ENCODE assay signal across 19 cellular contexts in the genomic region with DNA sequence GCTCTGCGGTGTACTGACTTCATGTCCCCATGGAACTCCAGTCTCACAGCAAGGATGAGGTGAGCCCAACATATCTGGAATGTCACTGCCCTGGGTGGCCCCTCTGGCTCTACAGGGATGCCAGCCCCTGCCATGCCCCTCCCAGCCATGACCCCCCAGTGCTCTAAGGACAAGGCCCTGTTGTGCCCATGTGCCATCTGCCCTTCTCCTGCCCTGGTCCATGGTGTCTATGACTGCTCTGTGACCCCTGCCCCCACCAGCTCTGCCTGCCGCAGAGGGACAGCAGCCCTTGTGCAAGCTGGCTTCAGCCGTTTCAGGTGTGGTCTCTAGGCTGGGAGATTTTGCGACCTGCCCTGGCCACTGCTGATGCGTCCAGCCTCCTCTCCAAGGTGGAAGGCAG. TPM values are rescaled to one million over a fixed set of nuclear protein-coding genes. Genes with fewer than 3 reads are reported as not detected.
A peak's percentile ranks its signal among the peaks of the same experiment; 100 is the strongest.
DNase-seq lines count a peak whose midpoint lies in the region; ATAC-seq and TF ChIP-seq lines count a peak whose summit lies in the region.
"Had no signal": no experiment of that assay in that cellular context is flagged by ENCODE, and none has a peak within 500 bp of the region (broad histone marks: within the 10 kb centered on the region; RNA-seq: fewer than 3 reads in every experiment).

No MANE protein-coding gene starts in this region.

- ATAC-seq in RWPE2 (ENCODE audit: low read depth): no peak
- no peak for ATAC-seq in GM21423 (IDR thresholded peaks at IDR 0.05; ENCODE audit: unreplicated experiment)
- ATAC-seq: effector memory CD8-positive, alpha-beta T cell; left ventricle myocardium superior had no signal

- TF ChIP-seq EP300 in ovary (IDR thresholded peaks at IDR 0.05): no peak

- H3K4me1 ChIP-seq in RWPE2 (ENCODE audit: insufficient read depth, poor library complexity, severe bottlenecking) (peaks cover 57% of the 10 kb centered on the region), ovary (ENCODE audit: insufficient read depth) (peaks cover 22% of the 10 kb centered on the region), tibial artery (peaks cover 10 to 69% (median 52%) of the 10 kb centered on the region in 4 donors)

- DNase-seq in RWPE2 (ENCODE audit: low spot score) (no peak), coronary artery (ENCODE audit: low spot score) (peak; percentile 68), ovary (peak in 3 of 5 donors; percentile 22 to 39 (median 29)), tibial artery (peak in 1 of 2 donors; percentile 54), DMS114 treated with DMSO at 0.1 percent for 48 hours (lab: John Stamatoyannopoulos, UW; ENCODE audit: unreplicated experiment) (no peak)
- DNase-seq in activated CD4-positive, alpha-beta T cell treated with anti-CD3 and anti-CD28 coated beads, Interleukin-2, amount 50 U/mL, for 48 hours: no peak
- DNase-seq: activated CD4-positive, alpha-beta T cell treated with anti-CD3 and anti-CD28 coated beads, Interleukin-2, amount 10 ng/mL, durations not matched to agents 7 days and 5 days; effector memory CD8-positive, alpha-beta T cell; hypothalamus; Kasumi-1; left ventricle myocardium superior; NCI-H187; NCI-H526 treated with DMSO at 0.1 percent for 48 hours; nephron progenitor cell had no signal

- H3K9me3 ChIP-seq in RWPE2 (ENCODE audit: severe bottlenecking) (no peaks in the 10 kb centered on the region), ovary (no peaks in the 10 kb centered on the region), tibial artery (no peaks in the 10 kb centered on the region)
- H3K9me3 ChIP-seq: esophagus muscularis mucosa, HAP-1, vagina had no signal

- WGBS in ovary, 3 donors: 87 to 93% (median 92%) methylated on average over 5 of the region's 5 CpGs

- no peaks in the 10 kb centered on the region for H3K27me3 ChIP-seq in RWPE2 (ENCODE audit: insufficient read depth, poor library complexity, severe bottlenecking)
- no peaks in the 10 kb centered on the region for H3K27me3 ChIP-seq in ovary
- no peaks in the 10 kb centered on the region for H3K27me3 ChIP-seq in tibial artery
- H3K27me3 ChIP-seq: esophagus muscularis mucosa, vagina had no signal

- H3K36me3 ChIP-seq in RWPE2 (ENCODE audit: low read depth) (peaks cover 5% of the 10 kb centered on the region; the same call in 1 of the 2 replicates), ovary (no peaks in the 10 kb centered on the region), tibial artery (peaks cover 0 to 8% (median 0%) of the 10 kb centered on the region in 3 donors)
- H3K36me3 ChIP-seq: vagina had no signal

- peak overlapping the region; percentile 94 for H3K27ac ChIP-seq in RWPE2 (ENCODE audit: poor library complexity, severe bottlenecking)
- peak overlapping the region in 1 of 2 donors; percentile 8 for H3K27ac ChIP-seq in coronary artery
- peak overlapping the region in 1 of 2 donors; percentile 39 for H3K27ac ChIP-seq in ovary
- H3K27ac ChIP-seq in tibial artery: peak overlapping the region; percentile 22 to 86
- H3K27ac ChIP-seq: HL-60, vagina had no signal

- TF ChIP-seq CTCF in RWPE2 (IDR thresholded peaks at IDR 0.05; ENCODE audit: poor library complexity, severe bottlenecking) (no peak), coronary artery (IDR thresholded peaks at IDR 0.05) (no peak), ovary (IDR thresholded peaks at IDR 0.05) (no peak), tibial artery (IDR thresholded peaks at IDR 0.05) (no peak)

- intact Hi-C loops in ovary (cut with DNase I) (no loop called here), tibial artery (cut with DNase I; ENCODE audit: low total_unique reads) (no loop called here)

- H3K4me3 ChIP-seq in RWPE2 (ENCODE audit: severe bottlenecking): no peak overlapping the region
- no peak overlapping the region for H3K4me3 ChIP-seq in coronary artery
- no peak overlapping the region for H3K4me3 ChIP-seq in ovary
- H3K4me3 ChIP-seq in tibial artery: no peak overlapping the region
- H3K4me3 ChIP-seq: esophagus muscularis mucosa, HAP-1, vagina had no signal

- TF ChIP-seq POLR2A in ovary (IDR thresholded peaks at IDR 0.05): no peak

RNA-seq across cellular contexts. Expression of gene TK2, which starts 40.3 kb away (rescaled TPM):
- total RNA-seq in ovary: 10 to 100 TPM; 17.0 to 42.0 (median 34.0) TPM
- polyA plus RNA-seq in ovary: 10 to 100 TPM; 21.1 to 80.6 TPM

RNA-seq across cellular contexts. Expression of gene CKLF, which starts 42.8 kb away (rescaled TPM):
- total RNA-seq in ovary: 10 to 100 TPM; 22.3 to 46.8 (median 30.6) TPM
- 10 to 100 TPM; 34.2 to 36.7 TPM for polyA plus RNA-seq in ovary

RNA-seq across cellular contexts. Expression of gene CMTM1, which starts 56.7 kb away (rescaled TPM):
- 1 to 10 TPM; 1.0 to 7.1 (median 4.9) TPM for total RNA-seq in ovary
- polyA plus RNA-seq in ovary: under 1 TPM; 0.22 to 0.54 TPM
- total RNA-seq: vagina had no signal

Comparison
In these comparisons a context has a peak if more than half of its experiments do, and no peak if none do; other contexts are left out.
1. DNase-seq: peak in coronary artery (single experiment) and ovary (3 of 5); none in RWPE2 (single experiment), DMS114 treated with DMSO at 0.1 percent for 48 hours (single experiment) and activated CD4-positive, alpha-beta T cell treated with anti-CD3 and anti-CD28 coated beads, Interleukin-2, amount 50 U/mL, for 48 hours (0 of 2).